In genomic region chr2:6074303-6074702, GRCh38 we compare ENCODE assay signal across 19 cellular contexts.
DNase-seq lines count a peak whose midpoint lies in the region; TF ChIP-seq lines count a peak whose summit lies in the region.
"Had no signal": no experiment of that assay in that cellular context is flagged by ENCODE, and none has a peak within 500 bp of the region (broad histone marks: within the 10 kb centered on the region; RNA-seq: fewer than 3 reads in every experiment).

No MANE protein-coding gene starts in this region.

- H3K4me2 ChIP-seq in OCI-LY1 (ENCODE audit: low read length): peak overlapping the region; percentile 47

- H3K9me3 ChIP-seq in OCI-LY1 (ENCODE audit: low read length) (no peaks in the 10 kb centered on the region), iPS-18a (ENCODE audit: control insufficient read depth, low read depth, low read length) (no peaks in the 10 kb centered on the region)
- H3K9me3 ChIP-seq: ascending aorta, HAP-1, thoracic aorta had no signal

- H2AFZ ChIP-seq in OCI-LY1 (ENCODE audit: low read length): no peak overlapping the region

- H3K27ac ChIP-seq in OCI-LY1 (ENCODE audit: low read depth, low read length, poor library complexity, severe bottlenecking) (peak overlapping the region; percentile 95), iPS-18a (ENCODE audit: low read length) (peak overlapping the region; percentile 18), caudate nucleus (ENCODE audit: low read depth, low read length) (no peak overlapping the region)
- H3K27ac ChIP-seq: 22Rv1, ascending aorta, skin epidermis, thoracic aorta had no signal

- no peak overlapping the region for H3K4me3 ChIP-seq in OCI-LY1 (ENCODE audit: low read depth, low read length, poor library complexity, severe bottlenecking)
- peak overlapping the region; percentile 39 for H3K4me3 ChIP-seq in iPS-18a (ENCODE audit: low read length)
- H3K4me3 ChIP-seq: ascending aorta, HAP-1, skin epidermis, thoracic aorta had no signal

- no peaks in the 10 kb centered on the region for H3K36me3 ChIP-seq in OCI-LY1 (ENCODE audit: insufficient read depth, low read length)
- H3K36me3 ChIP-seq in iPS-18a (ENCODE audit: control insufficient read depth, low read depth, low read length): no peaks in the 10 kb centered on the region
- H3K36me3 ChIP-seq: ascending aorta, HAP-1, thoracic aorta had no signal

- H3K27me3 ChIP-seq in OCI-LY1 (ENCODE audit: insufficient read depth, low read length): no peaks in the 10 kb centered on the region
- no peaks in the 10 kb centered on the region for H3K27me3 ChIP-seq in iPS-18a (ENCODE audit: control insufficient read depth, insufficient read depth, low read length)
- H3K27me3 ChIP-seq: ascending aorta had no signal

- peaks cover 99% of the 10 kb centered on the region for H3K4me1 ChIP-seq in OCI-LY1 (ENCODE audit: insufficient read depth, low read length, severe bottlenecking)
- H3K4me1 ChIP-seq in iPS-18a (ENCODE audit: control insufficient read depth, low read depth, low read length): peaks cover 51% of the 10 kb centered on the region
- H3K4me1 ChIP-seq: ascending aorta, HAP-1 had no signal

- no peak for TF ChIP-seq CTCF in OCI-LY1 (IDR thresholded peaks at IDR 0.05; ENCODE audit: low read length)

- peak; percentile 29 for DNase-seq in NCI-H1436 (lab: John Stamatoyannopoulos, UW)
- no peak for DNase-seq in NCI-H1436 treated with DMSO at 0.1 percent for 48 hours (lab: John Stamatoyannopoulos, UW)
- DNase-seq in retina: peak; percentile 59
- DNase-seq in caudate nucleus (lab: John Stamatoyannopoulos, UW): no peak
- no peak for DNase-seq in HuH-7.5 (ENCODE audit: low spot score)
- no peak for DNase-seq in NCI-H510A treated with DMSO at 0.1 percent for 48 hours (lab: John Stamatoyannopoulos, UW)
- DNase-seq: activated CD4-positive, alpha-beta T cell treated with anti-CD3 and anti-CD28 coated beads, Interleukin-2, amount 50 U/mL, for 1 hour; CD4-positive, alpha-beta memory T cell; DMS 273 treated with DMSO at 0.1 percent for 48 hours; KG1; stimulated activated CD4-positive, alpha-beta T cell treated with anti-CD3 and anti-CD28 coated beads, Interleukin-2, amount 100 ng/mL, for 24 hours; stimulated activated naive CD4-positive, alpha-beta T cell had no signal

- no peaks in the 10 kb centered on the region for H3K79me2 ChIP-seq in OCI-LY1 (ENCODE audit: insufficient read depth, low read length)

- H3K9ac ChIP-seq in OCI-LY1 (ENCODE audit: low read length) (peak overlapping the region; percentile 55), iPS-18a (ENCODE audit: low read length) (peak overlapping the region; percentile 18)

- no peaks in the 10 kb centered on the region for H3F3A ChIP-seq in OCI-LY1 (ENCODE audit: insufficient read depth, low read length)

- H4K20me1 ChIP-seq in OCI-LY1 (ENCODE audit: insufficient read depth, low read length): no peaks in the 10 kb centered on the region

- H3K9me2 ChIP-seq in OCI-LY1 (ENCODE audit: low read depth, low read length): no peaks in the 10 kb centered on the region

Comparison
In these comparisons a context has a peak if more than half of its experiments do, and no peak if none do; other contexts are left out.
1. DNase-seq: peak in NCI-H1436 (single experiment) and retina (single experiment); none in NCI-H1436 treated with DMSO at 0.1 percent for 48 hours (single experiment), caudate nucleus (0 of 61), HuH-7.5 (single experiment) and NCI-H510A treated with DMSO at 0.1 percent for 48 hours (single experiment).